In the genomic region with DNA sequence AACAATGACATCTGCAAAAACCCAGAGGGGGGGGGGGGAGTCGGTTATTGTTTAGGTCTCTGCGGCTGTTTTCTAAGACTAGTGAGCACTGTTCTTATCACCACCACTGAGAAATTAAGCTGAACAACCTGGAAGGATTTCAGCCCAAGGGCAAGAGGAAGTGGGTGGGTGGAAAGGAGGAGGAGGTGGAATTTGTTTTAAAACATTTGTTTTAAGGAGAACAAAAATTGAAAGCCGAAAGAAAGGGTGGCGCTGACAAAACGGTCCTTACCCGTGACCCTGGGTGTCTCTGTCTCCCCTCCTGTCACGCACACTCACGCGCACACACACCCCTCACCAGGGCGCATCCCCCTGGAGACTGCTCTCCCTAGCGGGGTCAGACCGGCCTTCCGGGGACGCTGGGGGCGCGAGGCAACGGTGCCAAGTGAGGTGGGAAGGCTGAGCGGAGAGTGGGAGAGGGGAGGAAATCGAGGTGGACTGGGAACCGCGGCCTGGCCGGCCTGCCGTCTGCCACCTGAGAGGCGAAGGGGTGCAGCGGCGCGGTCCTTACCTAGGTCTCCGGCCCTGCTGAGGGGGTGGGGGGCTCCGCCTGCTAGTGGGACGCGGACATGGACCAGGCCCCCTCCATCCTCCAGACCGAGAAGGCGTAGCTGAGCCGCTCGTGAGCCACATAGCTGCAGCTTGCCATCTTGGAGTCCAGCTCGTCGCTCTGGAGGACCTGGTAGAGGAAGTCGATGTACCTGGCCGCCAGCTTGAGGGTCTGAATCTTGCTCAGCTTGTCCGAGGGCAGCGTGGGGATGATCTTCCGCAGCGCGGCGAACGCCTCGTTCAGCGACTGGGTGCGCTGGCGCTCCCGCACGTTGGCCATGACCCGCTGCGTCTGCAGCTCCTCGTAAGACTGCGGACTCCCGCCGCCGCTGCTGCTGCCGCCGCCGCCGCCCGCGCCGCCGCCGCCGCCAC, we compare ENCODE assay signal across 9 cellular contexts. TPM values are rescaled to one million over a fixed set of nuclear protein-coding genes. Genes with fewer than 3 reads are reported as not detected.
DNase-seq lines count a peak whose midpoint lies in the region; ATAC-seq, FAIRE-seq and TF ChIP-seq lines count a peak whose summit lies in the region.
"Had no signal": no experiment of that assay in that cellular context is flagged by ENCODE, and none has a peak within 500 bp of the region (broad histone marks: within the 10 kb centered on the region; RNA-seq: fewer than 3 reads in every experiment).

No MANE protein-coding gene starts in this region.

- TF ChIP-seq CTCF in CD14-positive monocyte (IDR thresholded peaks at IDR 0.05) (no peak), endodermal cell (conservative IDR thresholded peaks at IDR 0.05) (no peak), natural killer cell (IDR thresholded peaks at IDR 0.05) (no peak)

- H3K4me1 ChIP-seq in NT2/D1 (ENCODE audit: insufficient read depth, insufficient read length): peaks cover 2% of the 10 kb centered on the region
- H3K4me1 ChIP-seq in endodermal cell (ENCODE audit: control insufficient read depth, insufficient read depth, low read length): no peaks in the 10 kb centered on the region

- H3K9ac ChIP-seq in NT2/D1 (ENCODE audit: insufficient read length, low read depth): peak overlapping the region; percentile 84
- no peak overlapping the region for H3K9ac ChIP-seq in endodermal cell (ENCODE audit: extremely low read depth, low read length, poor library complexity, severe bottlenecking)

- H3K36me3 Mint-ChIP-seq in CD14-positive monocyte (peaks cover 2 to 4% of the 10 kb centered on the region in 2 donors), endodermal cell (ENCODE audit: low read depth) (no peaks in the 10 kb centered on the region), natural killer cell (no peaks in the 10 kb centered on the region)

- H3K9me3 Mint-ChIP-seq in CD14-positive monocyte (peaks cover 0 to 29% (median 11%) of the 10 kb centered on the region in 7 donors), endodermal cell (no peaks in the 10 kb centered on the region), natural killer cell (no peaks in the 10 kb centered on the region)

- H3K27me3 ChIP-seq in NT2/D1 (ENCODE audit: insufficient read depth, insufficient read length) (peaks cover 93% of the 10 kb centered on the region), endodermal cell (ENCODE audit: control insufficient read depth, insufficient read depth, low read length, poor library complexity, severe bottlenecking) (peaks cover 95% of the 10 kb centered on the region)

- H3K4me3 Mint-ChIP-seq in CD14-positive monocyte (peak overlapping the region; percentile 62 to 85), endodermal cell (peak overlapping the region; percentile 57), natural killer cell (peak overlapping the region; percentile 75)

- TF ChIP-seq POLR2A in GM12892 (IDR thresholded peaks at IDR 0.05; ENCODE audit: low read depth, low read length): no peak

- H3K27ac ChIP-seq in endodermal cell (ENCODE audit: low read depth, low read length): no peak overlapping the region

- peaks cover 31% of the 10 kb centered on the region for H3K4me1 Mint-ChIP-seq in CD14-positive monocyte
- peaks cover 22% of the 10 kb centered on the region for H3K4me1 Mint-ChIP-seq in endodermal cell
- H3K4me1 Mint-ChIP-seq in natural killer cell: peaks cover 0 to 5% of the 10 kb centered on the region in 2 donors

- 0% methylated on average over 10 to 67 of the region's 69 CpGs for WGBS in endodermal cell (ENCODE audit: insufficient coverage in 1 of 2, insufficient read length in 1 of 2), 2 experiments

- no peak for DNase-seq in CD14-positive monocyte (ENCODE audit: low spot score)
- peak; percentile 46 for DNase-seq in NT2/D1 (ENCODE audit: low read depth, low spot score)
- peak; percentile 85 for DNase-seq in endodermal cell
- DNase-seq in natural killer cell: no peak
- DNase-seq in DMS79 treated with DMSO at 0.1 percent for 48 hours (lab: John Stamatoyannopoulos, UW): no peak
- no peak for DNase-seq in GM12892 (ENCODE audit: insufficient read length)

- intact Hi-C loops in CD14-positive monocyte (cut with micrococcal nuclease): no loop called here
- intact Hi-C loops in natural killer cell (cut with micrococcal nuclease): no loop called here

- H3K27me3 Mint-ChIP-seq in CD14-positive monocyte (ENCODE audit: low read depth in 3 of 3) (peaks cover 91 to 96% (median 93%) of the 10 kb centered on the region in 3 donors), endodermal cell (ENCODE audit: insufficient read depth) (peaks cover 95% of the 10 kb centered on the region), natural killer cell (ENCODE audit: low read depth in 2 of 2) (peaks cover 52 to 56% of the 10 kb centered on the region in 2 donors)

- no peak overlapping the region for H3K27ac Mint-ChIP-seq in CD14-positive monocyte
- no peak overlapping the region for H3K27ac Mint-ChIP-seq in endodermal cell
- no peak overlapping the region for H3K27ac Mint-ChIP-seq in natural killer cell

- no peaks in the 10 kb centered on the region for H3K9me3 ChIP-seq in NT2/D1 (ENCODE audit: insufficient read depth, low read length)
- no peaks in the 10 kb centered on the region for H3K9me3 ChIP-seq in endodermal cell (ENCODE audit: control insufficient read depth, low read length)

- ATAC-seq in GM21526 (IDR thresholded peaks at IDR 0.05; ENCODE audit: low FRiP score, unreplicated experiment) (peak; percentile 27), natural killer cell (peak in 2 of 3 donors; percentile 7 to 9), GM18861 (IDR thresholded peaks at IDR 0.05; ENCODE audit: unreplicated experiment) (no peak)

- FAIRE-seq in GM12892 (lab: Jason Lieb, UNC): no peak
- FAIRE-seq: islet of Langerhans had no signal

- H3K4me3 ChIP-seq in NT2/D1 (ENCODE audit: insufficient read length, low read depth) (peak overlapping the region; percentile 76), endodermal cell (ENCODE audit: low read length) (peak overlapping the region; percentile 81)

- H3K36me3 ChIP-seq in NT2/D1 (ENCODE audit: insufficient read depth, insufficient read length, low read length): no peaks in the 10 kb centered on the region
- no peaks in the 10 kb centered on the region for H3K36me3 ChIP-seq in endodermal cell (ENCODE audit: control insufficient read depth, insufficient read depth, low read length)

RNA-seq across cellular contexts. Expression of gene TWIST1, which starts 1.0 kb away (rescaled TPM):
- polyA plus RNA-seq in CD14-positive monocyte: not detected
- total RNA-seq in endodermal cell (under 1 TPM; 0.46 to 0.88 TPM), natural killer cell (not detected)
- polyA plus RNA-seq in endodermal cell (2013, experiment 1 of 2): 11.1 TPM
- 8.4 TPM for polyA plus RNA-seq in endodermal cell (2013, experiment 2 of 2)
- not detected for polyA plus RNA-seq in GM12892 (2012; ENCODE audit: missing spikeins)

RNA-seq across cellular contexts. Expression of gene FERD3L, which starts 28.8 kb away (rescaled TPM):
- not detected for polyA plus RNA-seq in CD14-positive monocyte
- not detected for total RNA-seq in endodermal cell
- polyA plus RNA-seq in endodermal cell (2013, experiment 1 of 2): not detected
- not detected for polyA plus RNA-seq in endodermal cell (2013, experiment 2 of 2)
- not detected for total RNA-seq in natural killer cell
- not detected for polyA plus RNA-seq in GM12892 (2012; ENCODE audit: missing spikeins)

Comparison
In these comparisons a context has a peak if more than half of its experiments do, and no peak if none do; other contexts are left out.
1. DNase-seq: peak in NT2/D1 (single experiment) and endodermal cell (single experiment); none in CD14-positive monocyte (single experiment), natural killer cell (single experiment), DMS79 treated with DMSO at 0.1 percent for 48 hours (single experiment) and GM12892 (single experiment).
2. Peak in every context shown above with its lines, with median percentiles within 50 percentile points of each other: H3K4me3 Mint-ChIP-seq.